In the genomic region with DNA sequence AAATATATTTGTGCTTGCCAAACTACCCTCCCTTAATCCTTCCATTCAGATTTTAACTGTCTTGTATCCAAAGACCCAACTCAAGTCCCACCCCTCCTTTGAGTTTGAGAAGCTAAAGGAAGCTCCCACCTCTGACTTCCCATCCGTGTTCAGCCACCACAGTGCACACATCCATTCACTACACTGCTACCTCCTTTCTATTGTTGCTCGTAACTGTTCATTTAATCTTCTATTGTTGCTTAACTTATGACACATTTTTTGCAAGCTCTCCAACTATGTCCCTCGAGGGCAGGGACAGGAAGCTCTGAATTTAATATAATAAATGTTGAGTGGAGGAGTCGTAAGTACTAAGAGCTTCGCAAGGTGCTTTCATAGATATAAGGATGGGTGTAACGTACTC, we compare ENCODE assay signal across 1 cellular context.
TF ChIP-seq lines count a peak whose summit lies in the region.

No MANE protein-coding gene starts in this region.

TF ChIP-seq in H1, 55 proteins besides CTCF, POLR2A, EP300 and RAD21:
- TF ChIP-seq SRF (IDR thresholded peaks at IDR 0.05; ENCODE audit: low read depth, low read length) (no peak), CBX8 (IDR thresholded peaks at IDR 0.05; ENCODE audit: borderline replicate concordance, low read depth, low read length) (no peak), EZH2 (IDR thresholded peaks at IDR 0.05; ENCODE audit: low read depth, low read length, severe bottlenecking) (no peak), BCL11A (IDR thresholded peaks at IDR 0.05; ENCODE audit: low read depth in 2 of 2, low read length in 2 of 2) (no peak), SAP30 (IDR thresholded peaks at IDR 0.05; ENCODE audit: insufficient read depth, insufficient replicate concordance, low read length) (no peak), NRF1 (IDR thresholded peaks at IDR 0.05; ENCODE audit: low read depth, low read length) (no peak), ASH2L (IDR thresholded peaks at IDR 0.05; ENCODE audit: low read length) (no peak), SIRT6 (IDR thresholded peaks at IDR 0.05; ENCODE audit: low read length) (no peak), JUND (IDR thresholded peaks at IDR 0.05; ENCODE audit: low read length) (no peak), TAF1 (IDR thresholded peaks at IDR 0.05; ENCODE audit: low read depth, low read length) (no peak), TEAD4 (IDR thresholded peaks at IDR 0.05; ENCODE audit: low read depth, low read length) (no peak)
- TF ChIP-seq, protein P1, sequence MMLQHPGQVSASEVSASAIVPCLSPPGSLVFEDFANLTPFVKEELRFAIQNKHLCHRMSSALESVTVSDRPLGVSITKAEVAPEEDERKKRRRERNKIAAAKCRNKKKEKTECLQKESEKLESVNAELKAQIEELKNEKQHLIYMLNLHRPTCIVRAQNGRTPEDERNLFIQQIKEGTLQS (IDR thresholded peaks at IDR 0.05; ENCODE audit: insufficient read depth, low read depth, low read length) = no peak
